Comparison of ENCODE assay signal across 22 cellular contexts in the genomic region with DNA sequence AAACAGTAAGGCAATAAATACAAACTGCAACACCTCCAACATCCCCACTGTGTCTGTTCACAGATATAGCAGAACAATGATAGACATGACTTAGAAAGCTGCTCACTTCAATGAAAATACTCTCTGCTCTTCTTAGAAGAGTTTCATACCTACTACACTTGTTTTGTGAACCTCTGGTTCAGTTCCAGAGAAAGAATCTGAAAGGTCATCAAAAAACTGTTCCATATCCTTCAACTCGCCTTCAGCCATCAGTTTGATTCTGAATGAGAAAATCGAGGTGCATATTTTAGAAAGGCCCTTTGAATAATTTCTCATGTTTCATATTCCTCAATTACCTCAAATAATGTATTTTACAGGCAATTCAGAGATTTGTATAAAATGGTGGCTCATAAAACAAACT.
"Had no signal": no experiment of that assay in that cellular context is flagged by ENCODE, and none has a peak within 500 bp of the region (broad histone marks: within the 10 kb centered on the region; RNA-seq: fewer than 3 reads in every experiment).

No MANE protein-coding gene starts in this region.

- H3K27me3 ChIP-seq: suprapubic skin, transverse colon, uterus had no signal

- H3K4me3 ChIP-seq: lower lobe of right lung, prostate gland, suprapubic skin, transverse colon, uterus had no signal

- DNase-seq: activated CD4-positive, alpha-beta T cell treated with anti-CD3 and anti-CD28 coated beads, Interleukin-2, amount 10 ng/mL, durations not matched to agents 7 days and 5 days; activated CD8-positive, alpha-beta T cell treated with anti-CD3 and anti-CD28 coated beads for 36 hours; activated naive CD4-positive, alpha-beta T cell treated with Interleukin-2 at 50 U/mL for 16 hours; activated T-cell treated with anti-CD3 and anti-CD28 coated beads, Interleukin-2, amount 50 U/mL, for 24 hours; aorta; effector memory CD4-positive, alpha-beta T cell; foreskin melanocyte; immature natural killer cell; lower lobe of right lung; naive thymus-derived CD8-positive, alpha-beta T cell; stimulated activated CD4-positive, alpha-beta T cell treated with anti-CD3 and anti-CD28 coated beads, Interleukin-4, amount 100 ng/mL, for 24 hours; stimulated activated naive CD8-positive, alpha-beta T cell treated with anti-CD3 and anti-CD28 coated beads, Interleukin-15, amount 100 ng/mL, for 72 hours; transverse colon; uterus had no signal

- H3K4me3 Mint-ChIP-seq: activated CD4-positive, alpha-beta T cell treated with anti-CD3 and anti-CD28 coated beads, Interleukin-2, amount 10 ng/mL, durations not matched to agents 7 days and 5 days; activated CD8-positive, alpha-beta T cell treated with anti-CD3 and anti-CD28 coated beads for 36 hours; activated T-cell treated with anti-CD3 and anti-CD28 coated beads, Interleukin-2, amount 50 U/mL, for 24 hours; brain; dendritic cell treated with granulocyte-macrophage colony-stimulating factor and Interleukin-4, amounts not matched to agents 40 ng/mL and 50 ng/mL, for 4 days; immature natural killer cell; naive thymus-derived CD8-positive, alpha-beta T cell; stimulated activated naive CD8-positive, alpha-beta T cell treated with anti-CD3 and anti-CD28 coated beads, Interleukin-15, amount 100 ng/mL, for 72 hours had no signal

- H3K27me3 Mint-ChIP-seq: activated CD4-positive, alpha-beta T cell treated with anti-CD3 and anti-CD28 coated beads, Interleukin-2, amount 10 ng/mL, durations not matched to agents 7 days and 5 days; activated CD8-positive, alpha-beta T cell treated with anti-CD3 and anti-CD28 coated beads for 36 hours; activated T-cell treated with anti-CD3 and anti-CD28 coated beads, Interleukin-2, amount 50 U/mL, for 24 hours; dendritic cell treated with granulocyte-macrophage colony-stimulating factor and Interleukin-4, amounts not matched to agents 40 ng/mL and 50 ng/mL, for 4 days; naive thymus-derived CD8-positive, alpha-beta T cell; stimulated activated naive CD8-positive, alpha-beta T cell treated with anti-CD3 and anti-CD28 coated beads, Interleukin-15, amount 100 ng/mL, for 72 hours had no signal

- H3K27ac Mint-ChIP-seq: activated CD4-positive, alpha-beta T cell treated with anti-CD3 and anti-CD28 coated beads, Interleukin-2, amount 10 ng/mL, durations not matched to agents 7 days and 5 days; activated CD8-positive, alpha-beta T cell treated with anti-CD3 and anti-CD28 coated beads for 36 hours; dendritic cell treated with granulocyte-macrophage colony-stimulating factor and Interleukin-4, amounts not matched to agents 40 ng/mL and 50 ng/mL, for 4 days; stimulated activated naive CD8-positive, alpha-beta T cell treated with anti-CD3 and anti-CD28 coated beads, Interleukin-15, amount 100 ng/mL, for 72 hours had no signal

- H3K9me3 ChIP-seq: lower lobe of right lung, prostate gland, suprapubic skin, transverse colon, uterus had no signal

- H3K4me1 ChIP-seq: prostate gland had no signal

- H3K36me3 ChIP-seq: uterus had no signal

- ATAC-seq: activated CD4-positive, CD25-positive, alpha-beta regulatory T cell treated with anti-CD3 and anti-CD28 coated beads, Interleukin-2, amount 50 U/mL, for 24 hours; activated CD8-positive, alpha-beta T cell treated with anti-CD3 and anti-CD28 coated beads for 36 hours; esophagus mucosa; left lobe of liver; lower lobe of right lung; naive thymus-derived CD8-positive, alpha-beta T cell; stimulated activated naive CD8-positive, alpha-beta T cell treated with anti-CD3 and anti-CD28 coated beads, Interleukin-15, amount 100 ng/mL, for 72 hours had no signal

- H3K9me3 Mint-ChIP-seq: activated CD4-positive, alpha-beta T cell treated with anti-CD3 and anti-CD28 coated beads, Interleukin-2, amount 10 ng/mL, durations not matched to agents 7 days and 5 days; activated CD8-positive, alpha-beta T cell treated with anti-CD3 and anti-CD28 coated beads for 36 hours; activated T-cell treated with anti-CD3 and anti-CD28 coated beads, Interleukin-2, amount 50 U/mL, for 24 hours; brain; dendritic cell treated with granulocyte-macrophage colony-stimulating factor and Interleukin-4, amounts not matched to agents 40 ng/mL and 50 ng/mL, for 4 days; immature natural killer cell; naive thymus-derived CD8-positive, alpha-beta T cell; stimulated activated naive CD8-positive, alpha-beta T cell treated with anti-CD3 and anti-CD28 coated beads, Interleukin-15, amount 100 ng/mL, for 72 hours had no signal

- H3K27ac ChIP-seq: lower lobe of right lung, prostate gland, suprapubic skin, transverse colon, uterus, VCaP had no signal
